Comparison of ENCODE assay signal across 21 cellular contexts in the genomic region with DNA sequence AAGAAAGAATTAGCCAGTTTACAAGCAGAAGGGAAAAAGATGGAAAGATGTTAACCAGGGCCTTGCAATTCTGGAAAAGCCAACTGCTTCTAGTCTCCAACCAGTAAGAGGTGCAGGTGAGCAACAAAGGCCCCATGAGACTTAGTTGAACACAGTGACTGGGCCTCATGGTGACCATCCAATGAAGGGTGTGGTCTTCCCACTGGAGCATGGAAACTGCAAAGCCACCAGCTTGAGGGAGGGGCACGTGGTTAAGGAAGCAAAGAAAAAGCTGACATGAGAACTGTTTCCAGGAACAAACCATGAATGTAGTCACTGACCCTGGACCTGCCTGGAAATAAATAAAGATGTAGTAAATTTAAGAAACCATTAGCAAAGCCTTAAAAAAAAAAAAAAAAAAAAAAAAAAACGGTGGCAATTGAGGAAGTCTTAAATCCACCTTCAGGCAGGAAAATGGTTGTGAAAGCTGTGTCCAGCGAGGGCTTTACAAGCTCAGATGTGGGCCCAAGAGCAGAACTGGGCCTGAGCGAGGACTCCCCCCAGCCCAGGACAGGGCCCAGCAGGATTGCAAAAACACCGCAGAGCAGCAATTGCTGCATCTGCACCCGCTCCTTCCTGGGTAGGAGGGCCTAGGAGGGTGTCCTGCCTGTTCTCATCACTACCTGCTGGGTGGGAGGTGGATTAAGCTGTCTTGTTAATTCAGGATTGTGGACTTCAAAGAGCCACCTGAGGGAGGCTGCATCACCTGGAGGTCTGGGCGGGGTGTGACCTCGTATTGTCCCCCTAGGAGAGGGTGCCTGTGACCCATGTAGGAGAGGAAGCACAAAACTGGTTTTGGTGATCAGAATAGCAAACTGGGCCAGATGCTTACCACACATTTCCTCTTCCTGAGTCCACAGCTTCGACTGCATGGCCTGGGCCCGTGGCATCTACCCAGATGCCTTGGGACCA. TPM values are rescaled to one million over a fixed set of nuclear protein-coding genes. Genes with fewer than 3 reads are reported as not detected.
A peak's percentile ranks its signal among the peaks of the same experiment; 100 is the strongest.
DNase-seq lines count a peak whose midpoint lies in the region; ATAC-seq and TF ChIP-seq lines count a peak whose summit lies in the region.
"Had no signal": no experiment of that assay in that cellular context is flagged by ENCODE, and none has a peak within 500 bp of the region (broad histone marks: within the 10 kb centered on the region; RNA-seq: fewer than 3 reads in every experiment).

No MANE protein-coding gene starts in this region.

- H2AFZ ChIP-seq in MM.1S (ENCODE audit: low read length) (no peak overlapping the region), neuronal stem cell (ENCODE audit: low read length) (no peak overlapping the region)

- no peaks in the 10 kb centered on the region for H3K36me3 ChIP-seq in MM.1S (replicated peaks; ENCODE audit: insufficient read depth, low read length)
- peaks cover 0 to 10% of the 10 kb centered on the region in 2 donors for H3K36me3 ChIP-seq in neuronal stem cell (replicated peaks in 1 of 2; ENCODE audit: control insufficient read depth in 2 of 2, insufficient read depth in 2 of 2, low read length in 2 of 2)

- H2BK15ac ChIP-seq in neuronal stem cell (ENCODE audit: low read length): no peak overlapping the region

- peak; percentile 33 for DNase-seq in NK-92 treated with Interleukin-12 subunit alpha and Interleukin-12 subunit beta, amount 100 ng/mL, for 24 hours (lab: John Stamatoyannopoulos, UW)
- DNase-seq in NK-92 (lab: John Stamatoyannopoulos, UW; ENCODE audit: unreplicated experiment) (no peak), MM.1S (peak; percentile 59), RPMI8226 (peak; percentile 67), neuronal stem cell (ENCODE audit: low spot score) (no peak), GM10266 (ENCODE audit: extremely low spot score) (no peak)
- DNase-seq in activated naive CD4-positive, alpha-beta T cell treated with anti-CD3 and anti-CD28 coated beads, Interleukin-2, amount 50 U/mL, for 16 hours: no peak
- DNase-seq: activated naive CD4-positive, alpha-beta T cell treated with anti-CD3 and anti-CD28 coated beads, Interleukin-2, amount 10 ng/mL, durations not matched to agents 7 days and 5 days; CD8-positive, alpha-beta memory T cell; glutamatergic neuron; midbrain; NCI-H1092 treated with DMSO at 0.1 percent for 48 hours; NCI-H2171; occipital lobe; stimulated activated naive CD8-positive, alpha-beta T cell treated with anti-CD3 and anti-CD28 coated beads, Interleukin-15, Interleukin-2, amounts not matched to agents 100 U/mL and 50 U/mL, for 24 hours; SW 1271 had no signal

- H3K27ac ChIP-seq in MM.1S (ENCODE audit: low read length) (peak overlapping the region; percentile 84), neuronal stem cell (replicated peaks; ENCODE audit: low read length) (no peak overlapping the region)
- H3K27ac ChIP-seq: esophagus muscularis mucosa had no signal

- no CpG with 5 or more reads among the region's 10 CpGs for WGBS in neuronal stem cell (ENCODE audit: extremely low coverage in 2 of 2, insufficient read length in 2 of 2, insufficient replicate concordance in 1 of 2), 2 donors

- H3K23ac ChIP-seq in neuronal stem cell (ENCODE audit: low read depth, low read length, poor library complexity): no peak overlapping the region

- H3K4ac ChIP-seq in neuronal stem cell (ENCODE audit: low read length): no peak overlapping the region

- H3K4me3 ChIP-seq in MM.1S (ENCODE audit: low read length): no peak overlapping the region
- peak overlapping the region in 1 of 2 donors; percentile 4 for H3K4me3 ChIP-seq in neuronal stem cell (ENCODE audit: low read length in 2 of 2)
- H3K4me3 ChIP-seq: esophagus muscularis mucosa, smooth muscle cell had no signal

- no peaks in the 10 kb centered on the region for H4K20me1 ChIP-seq in MM.1S (ENCODE audit: insufficient read depth, low read length)

- H3K27me3 ChIP-seq in MM.1S (replicated peaks; ENCODE audit: insufficient read depth, low read length) (no peaks in the 10 kb centered on the region), neuronal stem cell (ENCODE audit: control insufficient read depth in 3 of 3, insufficient read depth in 3 of 3, low read depth in 1 of 3, low read length in 3 of 3) (no peaks in the 10 kb centered on the region)

- no peak overlapping the region for H2BK12ac ChIP-seq in neuronal stem cell (ENCODE audit: low read length)

- H3K9me3 ChIP-seq in MM.1S (replicated peaks; ENCODE audit: insufficient read depth, low read length) (no peaks in the 10 kb centered on the region), neuronal stem cell (replicated peaks in 1 of 2; ENCODE audit: control insufficient read depth in 2 of 2, insufficient read depth in 1 of 2, low read depth in 1 of 2, low read length in 2 of 2) (no peaks in the 10 kb centered on the region)

- H3K9ac ChIP-seq in MM.1S (ENCODE audit: low read length) (no peak overlapping the region), neuronal stem cell (ENCODE audit: low read depth, low read length, poor library complexity) (no peak overlapping the region)

- H3K4me1 ChIP-seq in MM.1S (ENCODE audit: low read length) (peaks cover 33% of the 10 kb centered on the region), neuronal stem cell (ENCODE audit: control insufficient read depth in 2 of 2, insufficient read depth in 1 of 2, low read depth in 1 of 2, low read length in 2 of 2) (peaks cover 2 to 6% of the 10 kb centered on the region in 2 donors)

- H3K14ac ChIP-seq in neuronal stem cell (ENCODE audit: low read length): peak overlapping the region; percentile 15

- H4K91ac ChIP-seq in neuronal stem cell (ENCODE audit: low read depth, low read length, poor library complexity): no peak overlapping the region

- H3K9me2 ChIP-seq in MM.1S (replicated peaks; ENCODE audit: insufficient read depth, low read length): no peaks in the 10 kb centered on the region

- ATAC-seq in GM21360 (IDR thresholded peaks at IDR 0.05; ENCODE audit: unreplicated experiment): no peak
- ATAC-seq: stimulated activated naive CD8-positive, alpha-beta T cell treated with anti-CD3 and anti-CD28 coated beads, Interleukin-15, Interleukin-2, amounts not matched to agents 100 U/mL and 50 U/mL, for 24 hours had no signal

- peak overlapping the region; percentile 22 for H2AK5ac ChIP-seq in neuronal stem cell (ENCODE audit: low read depth, low read length)

- H3F3A ChIP-seq in MM.1S (ENCODE audit: insufficient read depth, low read length): peaks cover 21% of the 10 kb centered on the region

- 0 out of 2 replicates have a peak, but pooled peaks have one; percentile 6 for TF ChIP-seq CTCF in MM.1S (IDR thresholded peaks at IDR 0.05; ENCODE audit: low read length)
- no peak for TF ChIP-seq CTCF in GM10266 (IDR thresholded peaks at IDR 0.05; ENCODE audit: control insufficient read depth, insufficient read depth, low read depth, missing control alignments)

- H2BK5ac ChIP-seq in neuronal stem cell (ENCODE audit: low read length): no peak overlapping the region

- no peak overlapping the region for H3K18ac ChIP-seq in neuronal stem cell (ENCODE audit: low read length)

- H3K4me2 ChIP-seq in MM.1S (ENCODE audit: low read depth, low read length) (peak overlapping the region; percentile 27; the same call in 1 of the 2 replicates), neuronal stem cell (ENCODE audit: insufficient read depth, low read length, poor library complexity, severe bottlenecking) (no peak overlapping the region)
- H3K4me2 ChIP-seq: smooth muscle cell had no signal

- no peak overlapping the region for H4K8ac ChIP-seq in neuronal stem cell (ENCODE audit: low read depth, low read length)

- H2BK120ac ChIP-seq in neuronal stem cell (ENCODE audit: low read depth, low read length): no peak overlapping the region

- H3K79me2 ChIP-seq in MM.1S (ENCODE audit: low read length): no peaks in the 10 kb centered on the region

- no peaks in the 10 kb centered on the region for H3K79me1 ChIP-seq in neuronal stem cell (ENCODE audit: low read depth, low read length)

RNA-seq across cellular contexts. Expression of a gene that starts 10.3 kb away (rescaled TPM):
- not detected for polyA plus RNA-seq in neuronal stem cell (2013, experiment 1 of 2)
- polyA plus RNA-seq in neuronal stem cell (2013, experiment 2 of 2): not detected
- polyA plus RNA-seq: CD8-positive, alpha-beta memory T cell; IgD-negative memory B cell; smooth muscle cell; urinary bladder had no signal

RNA-seq across cellular contexts. Expression of a gene that starts 28.9 kb away (rescaled TPM):
- polyA plus RNA-seq in neuronal stem cell (2013, experiment 1 of 2): 5.2 TPM
- 5.3 TPM for polyA plus RNA-seq in neuronal stem cell (2013, experiment 2 of 2)
- polyA plus RNA-seq: CD8-positive, alpha-beta memory T cell; IgD-negative memory B cell had no signal

RNA-seq across cellular contexts. Expression of a gene that starts 59.5 kb away (rescaled TPM):
- 0.01 TPM for polyA plus RNA-seq in neuronal stem cell (2013, experiment 1 of 2)
- polyA plus RNA-seq in neuronal stem cell (2013, experiment 2 of 2): 0.01 TPM
- polyA plus RNA-seq: CD8-positive, alpha-beta memory T cell; IgD-negative memory B cell; smooth muscle cell had no signal

Comparison
In these comparisons a context has a peak if more than half of its experiments do, and no peak if none do; other contexts are left out.
1. DNase-seq: peak in NK-92 treated with Interleukin-12 subunit alpha and Interleukin-12 subunit beta, amount 100 ng/mL, for 24 hours (single experiment), MM.1S (single experiment) and RPMI8226 (single experiment); none in NK-92 (single experiment), neuronal stem cell (single experiment), activated naive CD4-positive, alpha-beta T cell treated with anti-CD3 and anti-CD28 coated beads, Interleukin-2, amount 50 U/mL, for 16 hours (single experiment) and GM10266 (single experiment).